Comparison of ENCODE assay signal across 9 cellular contexts in genomic region chr7:148964510-148965267, GRCh38.
A peak's percentile ranks its signal among the peaks of the same experiment; 100 is the strongest.
DNase-seq lines count a peak whose midpoint lies in the region; ATAC-seq and TF ChIP-seq lines count a peak whose summit lies in the region.
"Had no signal": no experiment of that assay in that cellular context is flagged by ENCODE, and none has a peak within 500 bp of the region (broad histone marks: within the 10 kb centered on the region; RNA-seq: fewer than 3 reads in every experiment).

No MANE protein-coding gene starts in this region.

- TF ChIP-seq CTCF in activated B cell treated with CpG ODN at 0.5 μM for 24 hours (IDR thresholded peaks at IDR 0.05) (no peak), suprapubic skin (IDR thresholded peaks at IDR 0.05) (no peak), endodermal cell (conservative IDR thresholded peaks at IDR 0.05) (no peak)

- no peak overlapping the region for H3K9ac ChIP-seq in endodermal cell (ENCODE audit: extremely low read depth, low read length, poor library complexity, severe bottlenecking)

- no peaks in the 10 kb centered on the region for H3K36me3 ChIP-seq in suprapubic skin
- no peaks in the 10 kb centered on the region for H3K36me3 ChIP-seq in endodermal cell (ENCODE audit: control insufficient read depth, insufficient read depth, low read length)

- POLR2A ChIA-PET in activated B cell treated with CpG ODN at 0.5 μM for 24 hours (lab: Charles Lee) = interaction anchor here (0.9 to 2.6 kb wide), 3 partner anchors 23 to 266 kb away, joined by 3 to 14 read pairs (median 8); partner anchors contain the start of gene CUL1

- CTCF ChIA-PET in activated CD8-positive, alpha-beta memory T cell treated with anti-CD3 and anti-CD28 coated beads, Interleukin-2, amount 10 ng/mL, durations not matched to agents 7 days and 5 days (lab: Charles Lee) = interaction anchor here (1.9 to 4.3 kb wide), 6 partner anchors 15 to 700 kb away, joined by 6 to 45 read pairs (median 10); partner anchors contain the start of gene EZH2
- CTCF ChIA-PET in activated B cell treated with CpG ODN at 0.5 μM for 24 hours (lab: Charles Lee) = interaction anchor here (2.2 to 4.4 kb wide), 3 partner anchors 18 to 390 kb away, joined by 5 to 22 read pairs (median 13); no protein-coding TSS in a partner anchor

- H3K9me3 Mint-ChIP-seq in activated CD8-positive, alpha-beta memory T cell treated with anti-CD3 and anti-CD28 coated beads, Interleukin-2, amount 10 ng/mL, durations not matched to agents 7 days and 5 days (ENCODE audit: low read depth) = no peaks in the 10 kb centered on the region
- H3K9me3 Mint-ChIP-seq in activated B cell treated with CpG ODN at 0.5 μM for 24 hours (no peaks in the 10 kb centered on the region), endodermal cell (no peaks in the 10 kb centered on the region)

- H3K9me3 ChIP-seq in suprapubic skin = no peaks in the 10 kb centered on the region
- H3K9me3 ChIP-seq in endodermal cell (ENCODE audit: control insufficient read depth, low read length) = no peaks in the 10 kb centered on the region

- peaks cover 5% of the 10 kb centered on the region for H3K27me3 Mint-ChIP-seq in activated CD8-positive, alpha-beta memory T cell treated with anti-CD3 and anti-CD28 coated beads, Interleukin-2, amount 10 ng/mL, durations not matched to agents 7 days and 5 days
- no peaks in the 10 kb centered on the region for H3K27me3 Mint-ChIP-seq in activated B cell treated with CpG ODN at 0.5 μM for 24 hours
- H3K27me3 Mint-ChIP-seq in endodermal cell (ENCODE audit: insufficient read depth) = no peaks in the 10 kb centered on the region

- H3K4me3 Mint-ChIP-seq in activated CD8-positive, alpha-beta memory T cell treated with anti-CD3 and anti-CD28 coated beads, Interleukin-2, amount 10 ng/mL, durations not matched to agents 7 days and 5 days = no peak overlapping the region
- H3K4me3 Mint-ChIP-seq in activated B cell treated with CpG ODN at 0.5 μM for 24 hours = peak overlapping the region; percentile 93
- H3K4me3 Mint-ChIP-seq in endodermal cell = no peak overlapping the region

- no peak for TF ChIP-seq EP300 in suprapubic skin (IDR thresholded peaks at IDR 0.05)

- 48% methylated on average over 15 of the region's 15 CpGs for WGBS in suprapubic skin
- WGBS in endodermal cell (ENCODE audit: insufficient coverage in 1 of 2, insufficient read length in 1 of 2), 2 experiments = 86 to 98% methylated on average over 10 to 13 of the region's 15 CpGs

- H3K27ac ChIP-seq in suprapubic skin (peak overlapping the region; percentile 64), endodermal cell (ENCODE audit: low read depth, low read length) (no peak overlapping the region)

- H3K36me3 Mint-ChIP-seq in activated CD8-positive, alpha-beta memory T cell treated with anti-CD3 and anti-CD28 coated beads, Interleukin-2, amount 10 ng/mL, durations not matched to agents 7 days and 5 days = no peaks in the 10 kb centered on the region
- H3K36me3 Mint-ChIP-seq in activated B cell treated with CpG ODN at 0.5 μM for 24 hours (ENCODE audit: low read depth) (peaks cover 3% of the 10 kb centered on the region), endodermal cell (ENCODE audit: low read depth) (no peaks in the 10 kb centered on the region)

- DNase-seq in activated CD8-positive, alpha-beta memory T cell treated with anti-CD3 and anti-CD28 coated beads, Interleukin-2, amount 50 U/mL, for 48 hours = peak; percentile 54
- no peak for DNase-seq in activated CD8-positive, alpha-beta memory T cell treated with anti-CD3 and anti-CD28 coated beads, Interleukin-2, amount 10 ng/mL, durations not matched to agents 7 days and 5 days
- DNase-seq in activated B cell treated with CpG ODN at 0.5 μM for 24 hours = no peak
- DNase-seq in kidney tubule cell (ENCODE audit: low spot score) = peak; percentile 31
- DNase-seq in suprapubic skin (ENCODE audit: low spot score in 2 of 2) = no peak
- no peak for DNase-seq in endodermal cell
- DNase-seq: NK-92 treated with Interleukin-12 subunit alpha and Interleukin-12 subunit beta, amount 100 ng/mL, for 24 hours had no signal

- peak overlapping the region; percentile 56 for H3K4me3 ChIP-seq in suprapubic skin
- H3K4me3 ChIP-seq in endodermal cell (ENCODE audit: low read length) = no peak overlapping the region

- no peak overlapping the region for H3K27ac Mint-ChIP-seq in activated CD8-positive, alpha-beta memory T cell treated with anti-CD3 and anti-CD28 coated beads, Interleukin-2, amount 10 ng/mL, durations not matched to agents 7 days and 5 days
- H3K27ac Mint-ChIP-seq in activated B cell treated with CpG ODN at 0.5 μM for 24 hours = peak overlapping the region; percentile 38
- H3K27ac Mint-ChIP-seq in endodermal cell = no peak overlapping the region

- intact Hi-C loops in activated B cell treated with CpG ODN at 0.5 μM for 24 hours (cut with micrococcal nuclease) = loop anchor here (5.0 kb wide), 1 partner anchor 192 kb away; no protein-coding TSS in a partner anchor

- no peak for ATAC-seq in activated CD8-positive, alpha-beta memory T cell treated with anti-CD3 and anti-CD28 coated beads, Interleukin-2, amount 10 ng/mL, durations not matched to agents 7 days and 5 days
- no peak for ATAC-seq in activated B cell treated with CpG ODN at 0.5 μM for 24 hours (ENCODE audit: low read depth)
- no peak for ATAC-seq in GM21825 (IDR thresholded peaks at IDR 0.05; ENCODE audit: unreplicated experiment)
- no peak for ATAC-seq in HG03175 (IDR thresholded peaks at IDR 0.05; ENCODE audit: unreplicated experiment)

- peaks cover 28% of the 10 kb centered on the region for H3K4me1 Mint-ChIP-seq in activated CD8-positive, alpha-beta memory T cell treated with anti-CD3 and anti-CD28 coated beads, Interleukin-2, amount 10 ng/mL, durations not matched to agents 7 days and 5 days
- H3K4me1 Mint-ChIP-seq in activated B cell treated with CpG ODN at 0.5 μM for 24 hours (peaks cover 29% of the 10 kb centered on the region), endodermal cell (peaks cover 4% of the 10 kb centered on the region)

- no peak for TF ChIP-seq POLR2A in suprapubic skin (IDR thresholded peaks at IDR 0.05)

- H3K4me1 ChIP-seq in suprapubic skin = peaks cover 14% of the 10 kb centered on the region
- no peaks in the 10 kb centered on the region for H3K4me1 ChIP-seq in endodermal cell (ENCODE audit: control insufficient read depth, insufficient read depth, low read length)

- H3K27me3 ChIP-seq in suprapubic skin = no peaks in the 10 kb centered on the region
- H3K27me3 ChIP-seq in endodermal cell (ENCODE audit: control insufficient read depth, insufficient read depth, low read length, poor library complexity, severe bottlenecking) = no peaks in the 10 kb centered on the region

Comparison
In these comparisons a context has a peak if more than half of its experiments do, and no peak if none do; other contexts are left out.
1. DNase-seq: peak in activated CD8-positive, alpha-beta memory T cell treated with anti-CD3 and anti-CD28 coated beads, Interleukin-2, amount 50 U/mL, for 48 hours (single experiment) and kidney tubule cell (single experiment); none in activated CD8-positive, alpha-beta memory T cell treated with anti-CD3 and anti-CD28 coated beads, Interleukin-2, amount 10 ng/mL, durations not matched to agents 7 days and 5 days (single experiment), activated B cell treated with CpG ODN at 0.5 μM for 24 hours (single experiment), suprapubic skin (0 of 2) and endodermal cell (single experiment).